Comparison of ENCODE assay signal across 10 cellular contexts in genomic region chr11:60762851-60763691, GRCh38. TPM values are rescaled to one million over a fixed set of nuclear protein-coding genes. Genes with fewer than 3 reads are reported as not detected.
DNase-seq lines count a peak whose midpoint lies in the region; ATAC-seq and TF ChIP-seq lines count a peak whose summit lies in the region.
"Had no signal": no experiment of that assay in that cellular context is flagged by ENCODE, and none has a peak within 500 bp of the region (broad histone marks: within the 10 kb centered on the region; RNA-seq: fewer than 3 reads in every experiment).

No MANE protein-coding gene starts in this region.

- H3K9me3 ChIP-seq in BLaER1 treated with 17β-estradiol and CSF1 and Interleukin-3, amounts not matched to agents 10 nM and 100 nM (replicated peaks in 1 of 11) = no peaks in the 10 kb centered on the region
- H3K9me3 ChIP-seq in right lobe of liver (no peaks in the 10 kb centered on the region), ovary (no peaks in the 10 kb centered on the region)

- peaks cover 23 to 36% (median 27%) of the 10 kb centered on the region in 10 experiments for H3K4me1 ChIP-seq in BLaER1 treated with 17β-estradiol and CSF1 and Interleukin-3, amounts not matched to agents 10 nM and 100 nM
- no peaks in the 10 kb centered on the region for H3K4me1 ChIP-seq in right lobe of liver
- no peaks in the 10 kb centered on the region for H3K4me1 ChIP-seq in ovary (ENCODE audit: insufficient read depth)

- WGBS in right lobe of liver (ENCODE audit: insufficient coverage, low coverage, low lambda C conversion rate, missing lambda C conversion rate) = 43% methylated on average over 11 of the region's 11 CpGs
- WGBS in ovary, 3 donors = 70 to 83% (median 73%) methylated on average over 11 of the region's 11 CpGs

- H3K9ac ChIP-seq in BLaER1 treated with 17β-estradiol and CSF1 and Interleukin-3, amounts not matched to agents 10 nM and 100 nM = no peak overlapping the region

- no peak overlapping the region for H3K4me3 ChIP-seq in BLaER1 treated with 17β-estradiol and CSF1 and Interleukin-3, amounts not matched to agents 10 nM and 100 nM
- H3K4me3 ChIP-seq in right lobe of liver (no peak overlapping the region), ovary (no peak overlapping the region)

- H3K27ac ChIP-seq in BLaER1 treated with 17β-estradiol and CSF1 and Interleukin-3, amounts not matched to agents 10 nM and 100 nM = no peak overlapping the region
- H3K27ac ChIP-seq in right lobe of liver = no peak overlapping the region
- no peak overlapping the region for H3K27ac ChIP-seq in ovary

- ATAC-seq in GM18867 (IDR thresholded peaks at IDR 0.05; ENCODE audit: unreplicated experiment) = peak; percentile 69
- ATAC-seq in HG02970 (IDR thresholded peaks at IDR 0.05; ENCODE audit: low FRiP score, unreplicated experiment) = peak; percentile 53
- ATAC-seq in right lobe of liver = peak in 2 of 4 donors; percentile 18 to 25

- TF ChIP-seq POLR2A in right lobe of liver (IDR thresholded peaks at IDR 0.05) (no peak), ovary (IDR thresholded peaks at IDR 0.05) (no peak)

- TF ChIP-seq EP300 in ovary (IDR thresholded peaks at IDR 0.05) = no peak

- peaks cover 0 to 9% (median 0%) of the 10 kb centered on the region in 11 experiments; a peak in 1 of 22 replicates for H4K20me1 ChIP-seq in BLaER1 treated with 17β-estradiol and CSF1 and Interleukin-3, amounts not matched to agents 10 nM and 100 nM

- no peaks in the 10 kb centered on the region for H3K36me3 ChIP-seq in BLaER1 treated with 17β-estradiol and CSF1 and Interleukin-3, amounts not matched to agents 10 nM and 100 nM
- no peaks in the 10 kb centered on the region for H3K36me3 ChIP-seq in right lobe of liver
- H3K36me3 ChIP-seq in ovary = no peaks in the 10 kb centered on the region

- H3K4me2 ChIP-seq in BLaER1 treated with 17β-estradiol and CSF1 and Interleukin-3, amounts not matched to agents 10 nM and 100 nM = peak overlapping the region in 8 of 11 experiments; percentile 2 to 42 (median 36); a peak in 12 of 22 replicates

- peak in 3 of 4 donors; percentile 29 to 38 (median 29) for TF ChIP-seq CTCF in right lobe of liver (IDR thresholded peaks at IDR 0.05)
- TF ChIP-seq CTCF in ovary (IDR thresholded peaks at IDR 0.05) = no peak

- intact Hi-C loops in right lobe of liver (cut with DNase I) = no loop called here
- intact Hi-C loops in ovary (cut with DNase I) = no loop called here

- peak; percentile 46 for DNase-seq in NCI-H82 (lab: John Stamatoyannopoulos, UW)
- DNase-seq in right lobe of liver = no peak
- DNase-seq in GOT3 (lab: John Stamatoyannopoulos, UW) = no peak
- no peak for DNase-seq in ovary
- no peak for DNase-seq in stimulated activated naive CD4-positive, alpha-beta T cell treated with Interleukin-2 at 50 U/mL for 16 hours (lab: John Stamatoyannopoulos, UW)

- peaks cover 0 to 17% (median 0%) of the 10 kb centered on the region in 11 experiments; a peak in 5 of 22 replicates for H3K27me3 ChIP-seq in BLaER1 treated with 17β-estradiol and CSF1 and Interleukin-3, amounts not matched to agents 10 nM and 100 nM
- H3K27me3 ChIP-seq in right lobe of liver (no peaks in the 10 kb centered on the region), ovary (no peaks in the 10 kb centered on the region)

RNA-seq across cellular contexts. Expression of gene MS4A15, which starts 6.4 kb away (rescaled TPM):
- not detected for total RNA-seq in right lobe of liver
- 1 to 10 TPM in 1 of 7 donors, under 1 TPM in 1, not detected in 5; 0.33 to 1.1 TPM for total RNA-seq in ovary
- under 1 TPM in 1 of 2 donors, not detected in 1; 0.15 TPM for polyA plus RNA-seq in ovary
- total RNA-seq: glomerular endothelial cell, temporal lobe had no signal

RNA-seq across cellular contexts. Expression of gene MS4A10, which starts 22.1 kb away (rescaled TPM):
- total RNA-seq in right lobe of liver (not detected), ovary (under 1 TPM in 1 of 7 donors, not detected in 6; 0.36 TPM)
- not detected for polyA plus RNA-seq in ovary
- total RNA-seq: glomerular endothelial cell, temporal lobe had no signal

RNA-seq across cellular contexts. Expression of gene MS4A18, which starts 38.6 kb away (rescaled TPM):
- not detected for total RNA-seq in right lobe of liver
- total RNA-seq in ovary = not detected
- not detected for polyA plus RNA-seq in ovary
- total RNA-seq: glomerular endothelial cell, temporal lobe had no signal

Comparison
In these comparisons a context has a peak if more than half of its experiments do, and no peak if none do; other contexts are left out.
1. CTCF ChIP-seq: peak in right lobe of liver (3 of 4); none in ovary (0 of 3).